In genomic region chr12:54589964-54590363, GRCh38 we compare ENCODE assay signal across 1 cellular context.
TF ChIP-seq lines count a peak whose summit lies in the region.

No MANE protein-coding gene starts in this region.

TF ChIP-seq in H1, 55 proteins besides CTCF, POLR2A, EP300 and RAD21:
- TF ChIP-seq POLR2AphosphoS5 (IDR thresholded peaks at IDR 0.05; ENCODE audit: low read depth, low read length) (no peak), ASH2L (IDR thresholded peaks at IDR 0.05; ENCODE audit: low read length) (no peak), RXRA (IDR thresholded peaks at IDR 0.05; ENCODE audit: insufficient read depth, low read depth, low read length) (no peak), BCL11A (IDR thresholded peaks at IDR 0.05; ENCODE audit: low read depth in 2 of 2, low read length in 2 of 2) (no peak), POU5F1 (IDR thresholded peaks at IDR 0.05; ENCODE audit: low read depth, low read length) (no peak), KDM4A (IDR thresholded peaks at IDR 0.05; ENCODE audit: low read depth, low read length, severe bottlenecking) (no peak), TBP (IDR thresholded peaks at IDR 0.05; ENCODE audit: low read depth, low read length) (no peak), CBX8 (IDR thresholded peaks at IDR 0.05; ENCODE audit: borderline replicate concordance, low read depth, low read length) (no peak), CBX5 (IDR thresholded peaks at IDR 0.05; ENCODE audit: low read depth, low read length) (no peak), SIRT6 (IDR thresholded peaks at IDR 0.05; ENCODE audit: low read length) (no peak), CTBP2 (IDR thresholded peaks at IDR 0.05; ENCODE audit: borderline replicate concordance, insufficient read depth, insufficient read length, low read length) (no peak), YY1 (IDR thresholded peaks at IDR 0.05; ENCODE audit: low read depth, low read length) (no peak)
